8 cellular contexts compared by ENCODE assay signal in genomic region chr18:13375302-13376255, GRCh38.
DNase-seq lines count a peak whose midpoint lies in the region; ATAC-seq lines count a peak whose summit lies in the region.

No MANE protein-coding gene starts in this region.

- H3K27ac Mint-ChIP-seq in central memory CD8-positive, alpha-beta T cell (ENCODE audit: low read depth) = peak overlapping the region; percentile 60
- no peak overlapping the region for H3K27ac Mint-ChIP-seq in immature natural killer cell

- no peak overlapping the region for H3K18ac ChIP-seq in mesenchymal stem cell (ENCODE audit: low read depth in 1 of 2, low read length in 2 of 2)

- no peak overlapping the region for H2BK120ac ChIP-seq in mesenchymal stem cell (ENCODE audit: low read depth, low read length)

- no peaks in the 10 kb centered on the region for H3K27me3 ChIP-seq in mesenchymal stem cell (ENCODE audit: control insufficient read depth in 1 of 2, insufficient read depth in 1 of 2, low read length in 2 of 2)

- no peak overlapping the region for H4K91ac ChIP-seq in mesenchymal stem cell (ENCODE audit: low read length)

- DNase-seq in ACHN (peak; percentile 77), GM19238 (ENCODE audit: insufficient read length, low spot score) (peak; percentile 69), mesenchymal stem cell (peak; percentile 72), immature natural killer cell (no peak)
- peak; percentile 60 to 62 for DNase-seq in activated CD4-positive, alpha-beta T cell treated with anti-CD3 and anti-CD28 coated beads for 24 hours (ENCODE audit: low read depth in 2 of 2)
- DNase-seq in central memory CD8-positive, alpha-beta T cell (ENCODE audit: low spot score in 2 of 2) = no peak
- peak; percentile 38 for DNase-seq in stimulated activated CD8-positive, alpha-beta memory T cell treated with anti-CD3 and anti-CD28 coated beads, Interleukin-7, amount 100 ng/mL, for 24 hours (ENCODE audit: low read depth)

- no peak overlapping the region for H2AFZ ChIP-seq in mesenchymal stem cell (ENCODE audit: low read depth, low read length)

- in situ Hi-C loops in ACHN (cut with HindIII; ENCODE audit: low pct_ligation_motif_present, low pct_unique_long_range_greater_than_20kb, low sequenced_read_pairs) = no loop called here

- no peaks in the 10 kb centered on the region for H3K27me3 Mint-ChIP-seq in central memory CD8-positive, alpha-beta T cell
- H3K27me3 Mint-ChIP-seq in immature natural killer cell (ENCODE audit: low read depth in 3 of 3) = peaks cover 0 to 2% (median 2%) of the 10 kb centered on the region in 3 donors

- no peak overlapping the region for H3K4me2 ChIP-seq in mesenchymal stem cell (ENCODE audit: low read length, poor library complexity, severe bottlenecking)

- no peak overlapping the region for H3K27ac ChIP-seq in mesenchymal stem cell (ENCODE audit: low read length, poor library complexity, severe bottlenecking)

- peak overlapping the region; percentile 70 for H3K9ac ChIP-seq in mesenchymal stem cell (ENCODE audit: low read length)

- H3K4me3 ChIP-seq in mesenchymal stem cell (ENCODE audit: insufficient read depth in 1 of 2, low read depth in 1 of 2, low read length in 2 of 2) = no peak overlapping the region

- no peak overlapping the region for H3K14ac ChIP-seq in mesenchymal stem cell (ENCODE audit: low read length in 2 of 2)

- H3K23ac ChIP-seq in mesenchymal stem cell (ENCODE audit: low read length in 2 of 2) = no peak overlapping the region

- H3K9me3 ChIP-seq in mesenchymal stem cell (ENCODE audit: control insufficient read depth, low read length) = no peaks in the 10 kb centered on the region

- H2AK5ac ChIP-seq in mesenchymal stem cell (ENCODE audit: low read length, severe bottlenecking) = no peak overlapping the region

- H2BK15ac ChIP-seq in mesenchymal stem cell (ENCODE audit: low read depth, poor library complexity, severe bottlenecking) = no peak overlapping the region

- no peaks in the 10 kb centered on the region for H3K79me1 ChIP-seq in mesenchymal stem cell (replicated peaks; ENCODE audit: low read length, poor library complexity, severe bottlenecking)

- no peak overlapping the region for H2BK12ac ChIP-seq in mesenchymal stem cell (ENCODE audit: low read length in 2 of 2)

- ATAC-seq in HG03432 (IDR thresholded peaks at IDR 0.05; ENCODE audit: unreplicated experiment) = peak; percentile 90
- ATAC-seq in central memory CD8-positive, alpha-beta T cell (replicated peaks; ENCODE audit: extremely low read depth, poor library complexity, severe bottlenecking) = peak; percentile 72

- no peak overlapping the region for H2BK5ac ChIP-seq in mesenchymal stem cell (ENCODE audit: low read depth, low read length, poor library complexity, severe bottlenecking)

- peaks cover 11% of the 10 kb centered on the region for H3K4me1 Mint-ChIP-seq in central memory CD8-positive, alpha-beta T cell
- H3K4me1 Mint-ChIP-seq in immature natural killer cell = no peaks in the 10 kb centered on the region

- no peaks in the 10 kb centered on the region for H3K9me3 Mint-ChIP-seq in central memory CD8-positive, alpha-beta T cell
- no peaks in the 10 kb centered on the region for H3K9me3 Mint-ChIP-seq in immature natural killer cell

- H3K4me1 ChIP-seq in mesenchymal stem cell (ENCODE audit: control insufficient read depth, insufficient read depth, low read depth, low read length) = peaks cover 8% of the 10 kb centered on the region

- peak overlapping the region; percentile 5 for H3K4me3 Mint-ChIP-seq in central memory CD8-positive, alpha-beta T cell
- H3K4me3 Mint-ChIP-seq in immature natural killer cell = no peak overlapping the region

- H3K36me3 Mint-ChIP-seq in central memory CD8-positive, alpha-beta T cell (ENCODE audit: insufficient read depth) = peaks cover 1% of the 10 kb centered on the region
- no peaks in the 10 kb centered on the region for H3K36me3 Mint-ChIP-seq in immature natural killer cell

- H3K36me3 ChIP-seq in mesenchymal stem cell (ENCODE audit: control insufficient read depth in 1 of 2, insufficient read depth in 2 of 2, low read depth in 1 of 2, low read length in 2 of 2) = no peaks in the 10 kb centered on the region

- H3K4ac ChIP-seq in mesenchymal stem cell (ENCODE audit: low read depth in 1 of 2, low read length in 2 of 2) = no peak overlapping the region

- WGBS in mesenchymal stem cell = 65% methylated on average over 19 of the region's 19 CpGs

- H4K8ac ChIP-seq in mesenchymal stem cell (ENCODE audit: low read length) = no peak overlapping the region

Comparison
In these comparisons a context has a peak if more than half of its experiments do, and no peak if none do; other contexts are left out.
1. DNase-seq: peak in ACHN (single experiment), GM19238 (single experiment), activated CD4-positive, alpha-beta T cell treated with anti-CD3 and anti-CD28 coated beads for 24 hours (2 of 2), mesenchymal stem cell (single experiment) and stimulated activated CD8-positive, alpha-beta memory T cell treated with anti-CD3 and anti-CD28 coated beads, Interleukin-7, amount 100 ng/mL, for 24 hours (single experiment); none in central memory CD8-positive, alpha-beta T cell (0 of 2) and immature natural killer cell (0 of 3).